ENCODE assay signal across 24 cellular contexts in genomic region chr1:57621776-57622175, GRCh38.
"Had no signal": no experiment of that assay in that cellular context is flagged by ENCODE, and none has a peak within 500 bp of the region (broad histone marks: within the 10 kb centered on the region; RNA-seq: fewer than 3 reads in every experiment).

No MANE protein-coding gene starts in this region.

- H3K4me1 ChIP-seq: left lung, lower lobe of right lung had no signal

- H3K36me3 ChIP-seq: left lung, left ventricle myocardium inferior, lower lobe of right lung had no signal

- FAIRE-seq: islet of Langerhans, keratinocyte, kidney had no signal

- H3K9me3 ChIP-seq: left lung, left ventricle myocardium inferior, lower lobe of right lung, mucosa of descending colon had no signal

- H3K79me2 ChIP-seq: hepatocyte had no signal

- H3K27me3 ChIP-seq: hepatocyte, left lung had no signal

- H2AFZ ChIP-seq: hepatocyte had no signal

- H3K4me3 ChIP-seq: hepatocyte, left lung, left ventricle myocardium inferior, lower lobe of right lung, lung, mucosa of descending colon had no signal

- DNase-seq: hippocampal formation; hypothalamus; immature natural killer cell; islet precursor cell; kidney; kidney glomerular epithelial cell; left cardiac atrium; left colon; left lung; left ventricle myocardium inferior; left ventricle myocardium superior; lower lobe of right lung; mammary epithelial cell; mesenchymal stem cell; midbrain; mucosa of descending colon; naive B cell; naive thymus-derived CD4-positive, alpha-beta T cell; naive thymus-derived CD8-positive, alpha-beta T cell had no signal

- ATAC-seq: left cardiac atrium; left colon; left lobe of liver; left lung; left ventricle myocardium superior; lower lobe of right lung; mucosa of descending colon; naive thymus-derived CD4-positive, alpha-beta T cell; naive thymus-derived CD8-positive, alpha-beta T cell had no signal

- H3K4me2 ChIP-seq: hepatocyte had no signal

- H3K27ac ChIP-seq: hepatocyte, left lung, left ventricle myocardium inferior, lower lobe of right lung had no signal
